ENCODE assay signal across 8 cellular contexts in genomic region chr17:7651097-7651958, GRCh38. TPM values are rescaled to one million over a fixed set of nuclear protein-coding genes. Genes with fewer than 3 reads are reported as not detected.
DNase-seq lines count a peak whose midpoint lies in the region; ATAC-seq, FAIRE-seq and TF ChIP-seq lines count a peak whose summit lies in the region.

No MANE protein-coding gene starts in this region.

- peak overlapping the region; percentile 93 for H3K4me2 ChIP-seq in IMR-90 (ENCODE audit: low read depth, low read length)

- no peak overlapping the region for H3K9ac ChIP-seq in IMR-90 (ENCODE audit: low read depth, low read length)
- H3K9ac ChIP-seq in mucosa of stomach (ENCODE audit: low read length) = peak overlapping the region; percentile 7

- H3K4me1 ChIP-seq in A673 (ENCODE audit: insufficient read depth, low read length, poor library complexity, severe bottlenecking) (no peaks in the 10 kb centered on the region), IMR-90 (ENCODE audit: control insufficient read depth, insufficient read depth, low read length) (peaks cover 6% of the 10 kb centered on the region; the same call in 1 of the 2 replicates), mucosa of stomach (ENCODE audit: control insufficient read depth, insufficient read depth, low read length) (peaks cover 18% of the 10 kb centered on the region)

- FAIRE-seq in RCC 7860 (lab: Jason Lieb, UNC) = no peak

- WGBS in IMR-90 (ENCODE audit: extremely low coverage in 2 of 2, insufficient read length in 1 of 2), 2 experiments = 1% methylated on average over 37 of the region's 82 CpGs; no CpG with 5 or more reads in 1 of the 2 experiments

- no peak overlapping the region for H2BK20ac ChIP-seq in IMR-90 (ENCODE audit: low read depth, low read length)

- dilution Hi-C loops in IMR-90 (cut with HindIII; ENCODE audit: low sequenced_read_pairs, unreplicated experiment) = no loop called here

- BruUV-seq in A673 (replicated peaks; lab: Mats Ljungman, UMichigan) (no TSS peak), IMR-90 (replicated peaks; lab: Mats Ljungman, UMichigan) (no TSS peak)

- H2BK120ac ChIP-seq in IMR-90 (ENCODE audit: low read depth, low read length) = no peak overlapping the region

- peak overlapping the region; percentile 66 for H3K4me3 ChIP-seq in A673 (ENCODE audit: low read depth, low read length, poor library complexity, severe bottlenecking)
- peak overlapping the region; percentile 30 for H3K4me3 ChIP-seq in IMR-90 (ENCODE audit: insufficient read depth, low read depth, low read length)
- peak overlapping the region; percentile 74 for H3K4me3 ChIP-seq in coronary artery
- H3K4me3 ChIP-seq in mucosa of stomach (ENCODE audit: low read length) = peak overlapping the region; percentile 7

- no peak overlapping the region for H2BK15ac ChIP-seq in IMR-90 (ENCODE audit: low read depth, low read length)

- no peak for TF ChIP-seq POLR2A in IMR-90 (IDR thresholded peaks at IDR 0.05; ENCODE audit: low read depth, low read length)

- TF ChIP-seq CTCF in A673 (conservative IDR thresholded peaks at IDR 0.05; ENCODE audit: low read depth, low read length) (no peak), IMR-90 (conservative IDR thresholded peaks at IDR 0.05; ENCODE audit: low read depth, low read length) (no peak), coronary artery (IDR thresholded peaks at IDR 0.05) (no peak)

- H3K27me3 ChIP-seq in A673 (replicated peaks; ENCODE audit: insufficient read depth, low read depth, low read length, poor library complexity) = peaks cover 14% of the 10 kb centered on the region
- H3K27me3 ChIP-seq in IMR-90 (ENCODE audit: control insufficient read depth, insufficient read depth, low read length) = peaks cover 61% of the 10 kb centered on the region
- peaks cover 49% of the 10 kb centered on the region for H3K27me3 ChIP-seq in mucosa of stomach (ENCODE audit: control insufficient read depth, insufficient read depth, low read length)

- H3K56ac ChIP-seq in IMR-90 (ENCODE audit: extremely low read depth, insufficient read depth, low read length) = no peak overlapping the region

- ATAC-seq in IMR-90 (ENCODE audit: low read depth) (no peak), GM18858 (IDR thresholded peaks at IDR 0.05; ENCODE audit: unreplicated experiment) (no peak)

- no peak overlapping the region for H2AK9ac ChIP-seq in IMR-90 (replicated peaks; ENCODE audit: low read depth, low read length, poor library complexity)

- H2AK5ac ChIP-seq in IMR-90 (ENCODE audit: low read depth, low read length) = no peak overlapping the region

- peak overlapping the region; percentile 38; the same call in 1 of the 2 replicates for H3K23ac ChIP-seq in IMR-90 (ENCODE audit: low read depth, low read length)

- H2BK5ac ChIP-seq in IMR-90 (ENCODE audit: low read depth, low read length, poor library complexity, severe bottlenecking) = no peak overlapping the region

- H3K36me3 ChIP-seq in A673 (ENCODE audit: insufficient read depth, low read length, poor library complexity, severe bottlenecking) (no peaks in the 10 kb centered on the region), IMR-90 (ENCODE audit: control insufficient read depth, insufficient read depth, low read length) (no peaks in the 10 kb centered on the region), mucosa of stomach (ENCODE audit: control insufficient read depth, insufficient read depth, low read length) (no peaks in the 10 kb centered on the region)

- H3K9me3 ChIP-seq in A673 (ENCODE audit: low read depth, low read length, poor library complexity, severe bottlenecking) (no peaks in the 10 kb centered on the region), IMR-90 (ENCODE audit: control insufficient read depth, insufficient read depth, low read length) (no peaks in the 10 kb centered on the region; the same call in 1 of the 2 replicates), mucosa of stomach (ENCODE audit: control insufficient read depth, low read length) (no peaks in the 10 kb centered on the region)

- no peak overlapping the region for H4K91ac ChIP-seq in IMR-90 (ENCODE audit: insufficient read depth, low read depth, low read length)

- H3K27ac ChIP-seq in A673 (ENCODE audit: low read depth, low read length, poor library complexity, severe bottlenecking) (no peak overlapping the region), IMR-90 (ENCODE audit: insufficient read depth, low read length) (no peak overlapping the region), coronary artery (peak overlapping the region in 1 of 2 donors; percentile 62)

- intact Hi-C loops in A673 (cut with micrococcal nuclease; ENCODE audit: unreplicated experiment) = no loop called here
- intact Hi-C loops in IMR-90 (cut with micrococcal nuclease) = no loop called here

- H2AFZ ChIP-seq in IMR-90 (replicated peaks; ENCODE audit: low read length, poor library complexity) = peak overlapping the region; percentile 67

- no peaks in the 10 kb centered on the region for H3K9me1 ChIP-seq in IMR-90 (ENCODE audit: insufficient read depth, low read length)

- no peak overlapping the region for H4K5ac ChIP-seq in IMR-90 (ENCODE audit: low read depth, low read length)

- POLR2A ChIA-PET in A673 (lab: Charles Lee; ENCODE audit: low non-redundant PET) (interaction anchor here (0.6 to 1.1 kb wide), 2 partner anchors 71 to 206 kb away, joined by 4 to 5 read pairs; partner anchors contain the start of gene NAA38), IMR-90 (lab: Charles Lee; ENCODE audit: unreplicated experiment) (interaction anchor here (0.6 kb wide), 2 partner anchors 17 to 736 kb away, joined by 4 read pairs; no protein-coding TSS in a partner anchor)

- no peak for TF ChIP-seq RAD21 in IMR-90 (IDR thresholded peaks at IDR 0.05; ENCODE audit: low read length)

- H3K4ac ChIP-seq in IMR-90 (ENCODE audit: low read depth, low read length) = no peak overlapping the region

- H3K14ac ChIP-seq in IMR-90 (replicated peaks; ENCODE audit: low read depth, low read length) = no peak overlapping the region

- in situ Hi-C loops in IMR-90 (cut with MboI; ENCODE audit: low sequenced_read_pairs) = no loop called here

- H3K79me1 ChIP-seq in IMR-90 (ENCODE audit: low read depth in 1 of 2, low read length in 2 of 2) = no peaks in the 10 kb centered on the region

- H4K20me1 ChIP-seq in IMR-90 (ENCODE audit: insufficient read depth, low read length) = no peaks in the 10 kb centered on the region; the same call in none of the 2 replicates

- DNase-seq in A673 (ENCODE audit: low spot score) (no peak), IMR-90 (no peak), coronary artery (ENCODE audit: low spot score) (no peak), RCC 7860 (ENCODE audit: low spot score) (no peak), NCI-H2227 (lab: John Stamatoyannopoulos, UW; ENCODE audit: unreplicated experiment) (no peak)
- no peak for DNase-seq in activated CD8-positive, alpha-beta memory T cell treated with anti-CD3 and anti-CD28 coated beads, Interleukin-2, amount 50 U/mL, for 48 hours

- H4K8ac ChIP-seq in IMR-90 (ENCODE audit: low read depth in 2 of 2, low read length in 2 of 2) = no peak overlapping the region

- CTCF ChIA-PET in A673 (lab: Charles Lee) = interaction anchor here (0.6 to 1.3 kb wide), 3 partner anchors 22 to 104 kb away, joined by 4 to 7 read pairs (median 4); partner anchors contain the start of gene TP53
- CTCF ChIA-PET in IMR-90 (lab: Yijun Ruan, JAX) = no interaction called here

- H3K18ac ChIP-seq in IMR-90 (ENCODE audit: low read depth, low read length) = no peak overlapping the region

TF ChIP-seq in IMR-90, 13 proteins besides CTCF, POLR2A, EP300 and RAD21 (continues in another document):
- TF ChIP-seq CEBPB (IDR thresholded peaks at IDR 0.05; ENCODE audit: low read depth, low read length) = no peak
- no peak for TF ChIP-seq MAFK (IDR thresholded peaks at IDR 0.05; ENCODE audit: low read depth, low read length)
- TF ChIP-seq BHLHE40 (IDR thresholded peaks at IDR 0.05; ENCODE audit: low read depth, low read length) = no peak
- no peak for TF ChIP-seq NFE2L2 (IDR thresholded peaks at IDR 0.05; ENCODE audit: low read depth, low read length)
- TF ChIP-seq RCOR1 (IDR thresholded peaks at IDR 0.05; ENCODE audit: insufficient replicate concordance, low read length) = no peak
- no peak for TF ChIP-seq USF2 (IDR thresholded peaks at IDR 0.05; ENCODE audit: low read depth, low read length)
- no peak for TF ChIP-seq MXI1 (IDR thresholded peaks at IDR 0.05; ENCODE audit: borderline replicate concordance, low read depth, low read length)
- TF ChIP-seq RFX5 (IDR thresholded peaks at IDR 0.05; ENCODE audit: low read depth, low read length) = no peak

RNA-seq across cellular contexts. Expression of gene ATP1B2, which starts 0.6 kb away (rescaled TPM):
- total RNA-seq in A673 (2021) (3.5 and 5.9 TPM in 2 replicates), IMR-90 (2012; rRNA removed) (not detected in 2 replicates)
- 0.02 TPM in 1 of 2 replicates, not detected in the other for polyA plus RNA-seq in IMR-90 (2012; rRNA removed)
- polyA plus RNA-seq in IMR-90 (2012; cell fraction: cytosol; rRNA removed) = 0.02 TPM in 1 of 2 replicates, not detected in the other
- polyA plus RNA-seq in IMR-90 (2012; cell fraction: nucleus; rRNA removed; ENCODE audit: low replicate concordance) = 0.02 TPM in 2 replicates

RNA-seq across cellular contexts. Expression of gene SHBG, which starts 21.4 kb away (rescaled TPM):
- total RNA-seq in A673 (2021) (0.33 TPM in 1 of 2 replicates, not detected in the other), IMR-90 (2012; rRNA removed) (0.36 TPM in 1 of 2 replicates, not detected in the other)
- 0.38 and 0.40 TPM in 2 replicates for polyA plus RNA-seq in IMR-90 (2012; rRNA removed)
- 0.66 and 1.1 TPM in 2 replicates for polyA plus RNA-seq in IMR-90 (2012; cell fraction: cytosol; rRNA removed)
- polyA plus RNA-seq in IMR-90 (2012; cell fraction: nucleus; rRNA removed; ENCODE audit: low replicate concordance) = 2.3 and 2.5 TPM in 2 replicates

RNA-seq across cellular contexts. Expression of gene SAT2, which starts 23.7 kb away (rescaled TPM):
- 61.7 and 79.3 TPM in 2 replicates for total RNA-seq in A673 (2021)
- total RNA-seq in IMR-90 (2012; rRNA removed) = 20.4 and 21.4 TPM in 2 replicates
- 43.8 and 45.9 TPM in 2 replicates for polyA plus RNA-seq in IMR-90 (2012; rRNA removed)
- polyA plus RNA-seq in IMR-90 (2012; cell fraction: cytosol; rRNA removed) = 32.2 and 48.3 TPM in 2 replicates
- 95.6 and 169 TPM in 2 replicates for polyA plus RNA-seq in IMR-90 (2012; cell fraction: nucleus; rRNA removed; ENCODE audit: low replicate concordance)

RNA-seq across cellular contexts. Expression of gene TP53, which starts 36.0 kb away (rescaled TPM):
- 32.2 and 34.8 TPM in 2 replicates for total RNA-seq in A673 (2021)
- 26.4 and 31.2 TPM in 2 replicates for total RNA-seq in IMR-90 (2012; rRNA removed)
- polyA plus RNA-seq in IMR-90 (2012; rRNA removed) = 41.6 and 48.5 TPM in 2 replicates
- 86.0 and 105 TPM in 2 replicates for polyA plus RNA-seq in IMR-90 (2012; cell fraction: cytosol; rRNA removed)
- 34.8 and 74.1 TPM in 2 replicates for polyA plus RNA-seq in IMR-90 (2012; cell fraction: nucleus; rRNA removed; ENCODE audit: low replicate concordance)

RNA-seq across cellular contexts. Expression of gene FXR2, which starts 36.6 kb away (rescaled TPM):
- 101 TPM in 2 replicates for total RNA-seq in A673 (2021)
- 38.6 and 39.1 TPM in 2 replicates for total RNA-seq in IMR-90 (2012; rRNA removed)
- 55.9 and 59.8 TPM in 2 replicates for polyA plus RNA-seq in IMR-90 (2012; rRNA removed)
- polyA plus RNA-seq in IMR-90 (2012; cell fraction: cytosol; rRNA removed) = 27.8 and 47.9 TPM in 2 replicates
- polyA plus RNA-seq in IMR-90 (2012; cell fraction: nucleus; rRNA removed; ENCODE audit: low replicate concordance) = 55.8 and 92.1 TPM in 2 replicates

Comparison
In these comparisons a context has a peak if more than half of its experiments do, and no peak if none do; other contexts are left out.
1. H3K4me3 ChIP-seq: peak in every context shown above with its lines; median percentile 74 in coronary artery; 66 in A673; 30 in IMR-90; 7 in mucosa of stomach.